ENCODE assay signal across 8 cellular contexts in genomic region chr1:203304919-203305808, GRCh38. TPM values are rescaled to one million over a fixed set of nuclear protein-coding genes. Genes with fewer than 3 reads are reported as not detected.
A peak's percentile ranks its signal among the peaks of the same experiment; 100 is the strongest.
DNase-seq lines count a peak whose midpoint lies in the region; ATAC-seq and TF ChIP-seq lines count a peak whose summit lies in the region.

BTG2 (plus strand) TSS chr1:203305519; CDS start chr1:203305607, 88 bp downstream.

- peaks cover 0 to 5% (median 1%) of the 10 kb centered on the region in 7 donors for H3K9me3 Mint-ChIP-seq in CD14-positive monocyte
- H3K9me3 Mint-ChIP-seq in activated CD4-positive, alpha-beta memory T cell treated with anti-CD3 and anti-CD28 coated beads for 36 hours, result no peaks in the 10 kb centered on the region

- no peak for TF ChIP-seq RAD21 in liver (IDR thresholded peaks at IDR 0.05)

- intact Hi-C loops in CD14-positive monocyte (cut with micrococcal nuclease), result loop anchor here (1.0 to 5.0 kb wide), 4 partner anchors 15 to 37 kb away; no protein-coding TSS in a partner anchor
- intact Hi-C loops in activated CD4-positive, alpha-beta memory T cell treated with anti-CD3 and anti-CD28 coated beads for 36 hours (cut with micrococcal nuclease), result loop anchor here (1.0 to 5.0 kb wide), 4 partner anchors 15 to 322 kb away; partner anchors contain the start of gene ATP2B4

- H3K36me3 ChIP-seq in liver (ENCODE audit: control insufficient read depth in 4 of 4, insufficient read depth in 3 of 4, low read depth in 1 of 4, low read length in 3 of 4), result no peaks in the 10 kb centered on the region

- DNase-seq in CD14-positive monocyte (ENCODE audit: low spot score), result peak; percentile 91
- DNase-seq in NCI-H774 (lab: John Stamatoyannopoulos, UW), result peak; percentile 93
- DNase-seq in activated CD4-positive, alpha-beta memory T cell treated with anti-CD3 and anti-CD28 coated beads for 36 hours, result peak; percentile 95
- peak; percentile 68 to 93 for DNase-seq in dermis microvascular lymphatic vessel endothelial cell (ENCODE audit: low read depth in 2 of 2)
- DNase-seq in stimulated activated CD4-positive, alpha-beta T cell treated with anti-CD3 and anti-CD28 coated beads, Interleukin-4, amount 100 ng/mL, for 24 hours, result peak; percentile 89

- H3K36me3 Mint-ChIP-seq in CD14-positive monocyte, result peaks cover 39 to 44% of the 10 kb centered on the region in 2 donors
- H3K36me3 Mint-ChIP-seq in activated CD4-positive, alpha-beta memory T cell treated with anti-CD3 and anti-CD28 coated beads for 36 hours, result peaks cover 46% of the 10 kb centered on the region

- H3K27ac Mint-ChIP-seq in CD14-positive monocyte, result peak within 1 kb of the TSS; percentile 97 to 99 (median 98)
- H3K27ac Mint-ChIP-seq in activated CD4-positive, alpha-beta memory T cell treated with anti-CD3 and anti-CD28 coated beads for 36 hours, result peak within 1 kb of the TSS; percentile 98

- peak within 1 kb of the TSS; percentile 90 to 98 for H3K9ac ChIP-seq in liver (ENCODE audit: low read depth in 1 of 2, low read length in 2 of 2)

- WGBS in liver, result 4% methylated on average over 79 of the region's 79 CpGs

- H3K27ac ChIP-seq in liver (ENCODE audit: low read depth in 1 of 2, low read length in 2 of 2), result peak within 1 kb of the TSS; percentile 88 to 92

- H3K9me3 ChIP-seq in liver (ENCODE audit: control insufficient read depth in 4 of 4, low read length in 3 of 4), result no peaks in the 10 kb centered on the region

- TF ChIP-seq CTCF in CD14-positive monocyte (IDR thresholded peaks at IDR 0.05) (no peak), liver (IDR thresholded peaks at IDR 0.05; ENCODE audit: low read depth, low read length, missing input control) (no peak)

- ATAC-seq in GM19438 (IDR thresholded peaks at IDR 0.05; ENCODE audit: low read depth, unreplicated experiment), result peak; percentile 65
- peak; percentile 73 for ATAC-seq in HG03571 (IDR thresholded peaks at IDR 0.05; ENCODE audit: unreplicated experiment)

- H3K4me3 Mint-ChIP-seq in CD14-positive monocyte, result peak within 1 kb of the TSS; percentile 93 to 100
- H3K4me3 Mint-ChIP-seq in activated CD4-positive, alpha-beta memory T cell treated with anti-CD3 and anti-CD28 coated beads for 36 hours, result peak within 1 kb of the TSS; percentile 92

- peaks cover 69% of the 10 kb centered on the region for H3K4me1 Mint-ChIP-seq in CD14-positive monocyte
- peaks cover 51% of the 10 kb centered on the region for H3K4me1 Mint-ChIP-seq in activated CD4-positive, alpha-beta memory T cell treated with anti-CD3 and anti-CD28 coated beads for 36 hours (ENCODE audit: low read depth)

- H3K4me1 ChIP-seq in liver (ENCODE audit: control insufficient read depth in 4 of 4, insufficient read depth in 4 of 4, low read length in 3 of 4), result peaks cover 0 to 11% (median 3%) of the 10 kb centered on the region in 4 donors

- peaks cover 0 to 3% (median 2%) of the 10 kb centered on the region in 3 donors for H3K27me3 Mint-ChIP-seq in CD14-positive monocyte (ENCODE audit: low read depth in 3 of 3)
- H3K27me3 Mint-ChIP-seq in activated CD4-positive, alpha-beta memory T cell treated with anti-CD3 and anti-CD28 coated beads for 36 hours, result no peaks in the 10 kb centered on the region

- peak within 1 kb of the TSS; percentile 82 to 83 (median 82) for H3K4me3 ChIP-seq in liver (ENCODE audit: low read depth in 1 of 3, low read length in 3 of 3)

- H3K27me3 ChIP-seq in liver (ENCODE audit: control insufficient read depth in 4 of 4, insufficient read depth in 4 of 4, low read length in 3 of 4), result no peaks in the 10 kb centered on the region

- POLR2A ChIA-PET in activated CD4-positive, alpha-beta memory T cell treated with anti-CD3 and anti-CD28 coated beads for 36 hours (lab: Charles Lee), result interaction anchor here (0.7 to 9.3 kb wide), 13 partner anchors 10 to 356 kb away, joined by 3 to 238 read pairs (median 7); no protein-coding TSS in a partner anchor

- CTCF ChIA-PET in activated CD4-positive, alpha-beta memory T cell treated with anti-CD3 and anti-CD28 coated beads for 36 hours (lab: Charles Lee), result interaction anchor here (0.6 to 9.7 kb wide), 6 partner anchors 10 to 44 kb away, joined by 3 to 138 read pairs (median 44); no protein-coding TSS in a partner anchor

TF ChIP-seq in liver, 16 proteins besides CTCF, POLR2A, EP300 and RAD21:
- TF ChIP-seq ATF3 (IDR thresholded peaks at IDR 0.05), result peak; percentile 57
- no peak for TF ChIP-seq GABPA (IDR thresholded peaks at IDR 0.05 in 1 of 2, conservative IDR thresholded peaks at IDR 0.05 in 1 of 2)
- TF ChIP-seq YY1 (IDR thresholded peaks at IDR 0.05), result peak; percentile 50
- peak; percentile 56 to 72 for TF ChIP-seq JUND (IDR thresholded peaks at IDR 0.05)
- no peak for TF ChIP-seq HNF4G (IDR thresholded peaks at IDR 0.05)
- TF ChIP-seq RXRA (IDR thresholded peaks at IDR 0.05), result no peak
- TF ChIP-seq FOXA1 (IDR thresholded peaks at IDR 0.05), result no peak
- no peak for TF ChIP-seq ZBTB33 (IDR thresholded peaks at IDR 0.05)
- TF ChIP-seq FOXA2 (IDR thresholded peaks at IDR 0.05), result no peak
- peak; percentile 43 for TF ChIP-seq SP1 (IDR thresholded peaks at IDR 0.05)
- no peak for TF ChIP-seq NR2F2 (IDR thresholded peaks at IDR 0.05)
- TF ChIP-seq HNF4A (conservative IDR thresholded peaks at IDR 0.05), result peak in 1 of 2 donors; percentile 50
- TF ChIP-seq TAF1 (conservative IDR thresholded peaks at IDR 0.05), result peak; percentile 91
- no peak for TF ChIP-seq MAX (IDR thresholded peaks at IDR 0.05)
- TF ChIP-seq EGR1 (IDR thresholded peaks at IDR 0.05; ENCODE audit: low read depth in 2 of 2), result peak in 1 of 2 donors; percentile 43
- TF ChIP-seq REST (IDR thresholded peaks at IDR 0.05), result peak; percentile 90

RNA-seq across cellular contexts. Expression of gene BTG2, which starts in this region (rescaled TPM):
- polyA plus RNA-seq in CD14-positive monocyte (100 to 1,000 TPM; 293 to 483 TPM), liver (1 to 10 TPM; 3.8 to 4.9 TPM)
- 100 to 1,000 TPM; 150 TPM for total RNA-seq in activated CD4-positive, alpha-beta memory T cell treated with anti-CD3 and anti-CD28 coated beads for 36 hours
- total RNA-seq in dermis microvascular lymphatic vessel endothelial cell (22.5 and 23.5 TPM in 2 replicates), liver (10 to 100 TPM in 1 of 2 donors, 1 to 10 TPM in 1; 4.7 to 52.5 TPM)

Comparison
In these comparisons a context has a peak if more than half of its experiments do, and no peak if none do; other contexts are left out.
1. Peak in every context shown above with its lines: DNase-seq, ATAC-seq, H3K4me3 ChIP-seq and H3K27ac ChIP-seq.
2. RNA of gene BTG2 (polyA plus RNA-seq): 293 to 483 TPM in CD14-positive monocyte; 3.8 to 4.9 TPM in liver; every median in the first group is over 10 times any median in the second.